Comparison of ENCODE assay signal across 1 cellular context in genomic region chr20:50141811-50142561, GRCh38.
TF ChIP-seq lines count a peak whose summit lies in the region.

No MANE protein-coding gene starts in this region.

TF ChIP-seq in WTC11, 78 proteins besides CTCF, POLR2A, EP300 and RAD21 (continued from another document):
- TF ChIP-seq CBFB (CRISPR knock-in tag; IDR thresholded peaks at IDR 0.05; ENCODE audit: low read depth) (no peak), SMAD3 (CRISPR knock-in tag; IDR thresholded peaks at IDR 0.05; ENCODE audit: borderline replicate concordance) (no peak), ZNF219 (CRISPR knock-in tag; IDR thresholded peaks at IDR 0.05; ENCODE audit: borderline replicate concordance) (no peak), USF2 (CRISPR knock-in tag; IDR thresholded peaks at IDR 0.05) (no peak), TCF7 (CRISPR knock-in tag; IDR thresholded peaks at IDR 0.05; ENCODE audit: low read depth) (no peak), AFF4 (CRISPR knock-in tag; IDR thresholded peaks at IDR 0.05; ENCODE audit: borderline replicate concordance) (no peak), NR1H2 (CRISPR knock-in tag; IDR thresholded peaks at IDR 0.05) (no peak), E2F1 (CRISPR knock-in tag; IDR thresholded peaks at IDR 0.05) (no peak), NR2C2 (CRISPR knock-in tag; IDR thresholded peaks at IDR 0.05) (no peak), GABPB1 (CRISPR knock-in tag; IDR thresholded peaks at IDR 0.05) (no peak), HMGXB4 (CRISPR knock-in tag; IDR thresholded peaks at IDR 0.05) (no peak), ATF2 (CRISPR knock-in tag; IDR thresholded peaks at IDR 0.05; ENCODE audit: borderline replicate concordance, low read depth) (no peak), ZNF425 (CRISPR knock-in tag; conservative IDR thresholded peaks at IDR 0.05) (no peak), CREB1 (CRISPR knock-in tag; IDR thresholded peaks at IDR 0.05) (no peak), PRRX2 (CRISPR knock-in tag; IDR thresholded peaks at IDR 0.05) (no peak), CREM (CRISPR knock-in tag; IDR thresholded peaks at IDR 0.05) (no peak), PREB (CRISPR knock-in tag; IDR thresholded peaks at IDR 0.05; ENCODE audit: borderline replicate concordance) (no peak)
TF ChIP-seq in WTC11: peak in this region for 0.
